8 cellular contexts compared by ENCODE assay signal in genomic region chr2:69306897-69307695, GRCh38.
DNase-seq lines count a peak whose midpoint lies in the region; ATAC-seq and TF ChIP-seq lines count a peak whose summit lies in the region.

No MANE protein-coding gene starts in this region.

- ATAC-seq in HG03066 (IDR thresholded peaks at IDR 0.05; ENCODE audit: low read depth, unreplicated experiment) = peak; percentile 85

- peak overlapping the region; percentile 62 for H3K4me3 ChIP-seq in choroid plexus epithelial cell (ENCODE audit: low read depth, low read length)

- peak; percentile 80 for DNase-seq in SIG-M5 treated with dmso at 0.1 percent for 504 hours (lab: John Stamatoyannopoulos, UW; ENCODE audit: unreplicated experiment)
- no peak for DNase-seq in SIG-M5 (lab: John Stamatoyannopoulos, UW)
- peak; percentile 67 for DNase-seq in NCI-H2227 treated with DMSO at 0.1 percent for 48 hours (lab: John Stamatoyannopoulos, UW)
- DNase-seq in activated CD4-positive, alpha-beta T cell treated with anti-CD3 and anti-CD28 coated beads for 24 hours (ENCODE audit: low read depth in 2 of 2) = peak; percentile 49 to 58
- DNase-seq in choroid plexus epithelial cell (ENCODE audit: low read depth) = peak; percentile 88
- peak; percentile 50 for DNase-seq in kidney glomerular epithelial cell (lab: John Stamatoyannopoulos, UW)
- peak; percentile 23 to 44 for DNase-seq in stimulated activated CD4-positive, alpha-beta T cell treated with anti-CD3 and anti-CD28 coated beads, Interleukin-15, amount 100 ng/mL, for 1 hour (ENCODE audit: low read depth in 1 of 2, low spot score in 1 of 2)

- TF ChIP-seq CTCF in choroid plexus epithelial cell (conservative IDR thresholded peaks at IDR 0.05; ENCODE audit: low read depth, low read length) = peak; percentile 88
